9 cellular contexts compared by ENCODE assay signal in genomic region chr2:106192752-106193490, GRCh38. TPM values are rescaled to one million over a fixed set of nuclear protein-coding genes. Genes with fewer than 3 reads are reported as not detected.
DNase-seq lines count a peak whose midpoint lies in the region; ATAC-seq, FAIRE-seq and TF ChIP-seq lines count a peak whose summit lies in the region.
"Had no signal": no experiment of that assay in that cellular context is flagged by ENCODE, and none has a peak within 500 bp of the region (broad histone marks: within the 10 kb centered on the region; RNA-seq: fewer than 3 reads in every experiment).

No MANE protein-coding gene starts in this region.

- BruUV-seq in MCF 10A (replicated peaks; lab: Mats Ljungman, UMichigan) = TSS peak; percentile 89
- TSS peak; percentile 53 for BruUV-seq in HepG2 (replicated peaks; lab: Mats Ljungman, UMichigan)

- H3K9ac ChIP-seq in Loucy (ENCODE audit: low read depth, low read length, poor library complexity, severe bottlenecking) = peak overlapping the region; percentile 78
- H3K9ac ChIP-seq in HepG2 (ENCODE audit: insufficient read depth, low read depth, low read length) = peak overlapping the region; percentile 80

- no peak for TF ChIP-seq RAD21 in HepG2 (CRISPR knock-in tag; IDR thresholded peaks at IDR 0.05)

- no peaks in the 10 kb centered on the region for H3K9me2 ChIP-seq in Loucy (replicated peaks; ENCODE audit: low read depth, low read length)

- H3K4me2 ChIP-seq in Loucy (ENCODE audit: low read depth, low read length, poor library complexity, severe bottlenecking) = peak overlapping the region; percentile 93
- peak overlapping the region; percentile 99 for H3K4me2 ChIP-seq in HepG2 (ENCODE audit: low read depth, low read length)

- H3K4me1 ChIP-seq in HAP-1 (peaks cover 3% of the 10 kb centered on the region), Loucy (ENCODE audit: insufficient read depth, low read length, poor library complexity, severe bottlenecking) (peaks cover 57% of the 10 kb centered on the region), HepG2 (ENCODE audit: insufficient read depth, low read length) (peaks cover 52% of the 10 kb centered on the region)

- H2AFZ ChIP-seq in Loucy (ENCODE audit: low read length) (peak overlapping the region; percentile 66; the same call in 1 of the 2 replicates), HepG2 (ENCODE audit: low read length) (no peak overlapping the region)

- WGBS in HepG2 (ENCODE audit: low lambda C conversion rate) = 3% methylated on average over 14 of the region's 14 CpGs

- H3K9me3 ChIP-seq in HAP-1 (no peaks in the 10 kb centered on the region), Loucy (ENCODE audit: insufficient read depth, low read depth, low read length) (no peaks in the 10 kb centered on the region), HepG2 (ENCODE audit: low read length) (no peaks in the 10 kb centered on the region)

- peaks cover 10% of the 10 kb centered on the region for H3K36me3 Mint-ChIP-seq in T-helper 1 cell treated with Interleukin-12 subunit alpha and Interleukin-12 subunit beta and Interleukin-4 antibody, amounts not matched to agents 30 μg/mL and 1 μg/mL, for 36 hours (ENCODE audit: low read depth)
- H3K36me3 Mint-ChIP-seq in MCF 10A (ENCODE audit: insufficient read depth, unreplicated experiment) = no peaks in the 10 kb centered on the region

- H3K4me3 ChIP-seq in HAP-1 (peak overlapping the region; percentile 67), Loucy (ENCODE audit: low read length, poor library complexity, severe bottlenecking) (peak overlapping the region; percentile 87), HepG2 (replicated peaks in 1 of 3; ENCODE audit: insufficient read depth in 1 of 3, low read depth in 2 of 3, low read length in 3 of 3) (peak overlapping the region; percentile 88 to 95 (median 91))

- ATAC-seq in HepG2 = peak; percentile 44

- peak overlapping the region; percentile 63 for H3K4me3 Mint-ChIP-seq in T-helper 1 cell treated with Interleukin-12 subunit alpha and Interleukin-12 subunit beta and Interleukin-4 antibody, amounts not matched to agents 30 μg/mL and 1 μg/mL, for 36 hours
- peak overlapping the region; percentile 69 for H3K4me3 Mint-ChIP-seq in MCF 10A (ENCODE audit: unreplicated experiment)

- intact Hi-C loops in MCF 10A (cut with micrococcal nuclease) = loop anchor here (5.0 kb wide), 1 partner anchor 86 kb away; no protein-coding TSS in a partner anchor
- intact Hi-C loops in HepG2 (cut with micrococcal nuclease; ENCODE audit: unreplicated experiment) = loop anchor here (5.0 kb wide), 1 partner anchor 66 kb away; no protein-coding TSS in a partner anchor

- TF ChIP-seq POLR2A in HepG2 (IDR thresholded peaks at IDR 0.05; ENCODE audit: insufficient read depth in 1 of 2, low read depth in 2 of 2, low read length in 2 of 2) = no peak

- H3K79me2 ChIP-seq in Loucy (ENCODE audit: insufficient read depth, low read length) (peaks cover 57% of the 10 kb centered on the region), HepG2 (ENCODE audit: insufficient read depth, low read length) (peaks cover 53% of the 10 kb centered on the region)

- TF ChIP-seq EP300 in HepG2 (IDR thresholded peaks at IDR 0.05; ENCODE audit: low read depth in 2 of 2, low read length in 2 of 2) = no peak
- no peak for TF ChIP-seq EP300 in HepG2 (CRISPR knock-in tag; IDR thresholded peaks at IDR 0.05; ENCODE audit: borderline replicate concordance)

- H3K9me3 Mint-ChIP-seq in T-helper 1 cell treated with Interleukin-12 subunit alpha and Interleukin-12 subunit beta and Interleukin-4 antibody, amounts not matched to agents 30 μg/mL and 1 μg/mL, for 36 hours = no peaks in the 10 kb centered on the region
- H3K9me3 Mint-ChIP-seq in MCF 10A (ENCODE audit: unreplicated experiment) = no peaks in the 10 kb centered on the region

- peaks cover 8% of the 10 kb centered on the region for H3K27me3 Mint-ChIP-seq in T-helper 1 cell treated with Interleukin-12 subunit alpha and Interleukin-12 subunit beta and Interleukin-4 antibody, amounts not matched to agents 30 μg/mL and 1 μg/mL, for 36 hours (ENCODE audit: low read depth)
- H3K27me3 Mint-ChIP-seq in MCF 10A (ENCODE audit: insufficient read depth, unreplicated experiment) = no peaks in the 10 kb centered on the region

- H3K27me3 ChIP-seq in HAP-1 (ENCODE audit: low read depth) (no peaks in the 10 kb centered on the region), Loucy (ENCODE audit: insufficient read depth, low read length, poor library complexity, severe bottlenecking) (no peaks in the 10 kb centered on the region), HepG2 (ENCODE audit: control insufficient read depth in 1 of 2, insufficient read depth in 2 of 2, low read length in 2 of 2) (no peaks in the 10 kb centered on the region; a peak in 1 of 5 replicates)

- in situ Hi-C loops in HAP-1 (cut with MboI; ENCODE audit: low sequenced_read_pairs) = no loop called here
- in situ Hi-C loops in HepG2 (cut with HindIII; ENCODE audit: extremely low pct_ligation_motif_present, low pct_unique_long_range_greater_than_20kb) = loop anchor here (25.0 kb wide), 1 partner anchor 856 kb away; the partner anchor contains the start of genes C2orf49 and TGFBRAP1

- POLR2A ChIA-PET in MCF 10A (lab: Yijun Ruan, JAX) (interaction anchor here (0.6 to 1.9 kb wide), 10 partner anchors 11 to 877 kb away, joined by 3 to 9 read pairs (median 6); no protein-coding TSS in a partner anchor), HepG2 (lab: Yijun Ruan, JAX) (interaction anchor here (1.0 to 1.8 kb wide), 2 partner anchors 11 to 66 kb away, joined by 4 to 17 read pairs; no protein-coding TSS in a partner anchor)

- DNase-seq in NCI-H1436 (lab: John Stamatoyannopoulos, UW) (peak; percentile 2), NCI-H1436 treated with DMSO at 0.1 percent for 48 hours (lab: John Stamatoyannopoulos, UW) (no peak), HAP-1 (ENCODE audit: low spot score in 2 of 2) (peak; percentile 28 to 49), MCF 10A (ENCODE audit: unreplicated experiment) (peak; percentile 88), HepG2 (ENCODE audit: low spot score) (peak; percentile 43)
- DNase-seq in stimulated activated CD4-positive, alpha-beta T cell treated with anti-CD3 and anti-CD28 coated beads, TNF-alpha, amount 100 ng/mL, for 48 hours (ENCODE audit: low read depth in 3 of 3) = peak; percentile 16 to 50 (median 46)

- H4K20me1 ChIP-seq in Loucy (ENCODE audit: insufficient read depth, low read length, poor library complexity, severe bottlenecking) = peaks cover 41% of the 10 kb centered on the region
- H4K20me1 ChIP-seq in HepG2 (ENCODE audit: insufficient read depth, low read length) = peaks cover 4% of the 10 kb centered on the region; the same call in 1 of the 2 replicates

- H3K4me1 Mint-ChIP-seq in T-helper 1 cell treated with Interleukin-12 subunit alpha and Interleukin-12 subunit beta and Interleukin-4 antibody, amounts not matched to agents 30 μg/mL and 1 μg/mL, for 36 hours (ENCODE audit: low read depth) = peaks cover 40% of the 10 kb centered on the region
- H3K4me1 Mint-ChIP-seq in MCF 10A (ENCODE audit: insufficient read depth, unreplicated experiment) = peaks cover 39% of the 10 kb centered on the region

- peak overlapping the region; percentile 60 for H3K27ac ChIP-seq in HepG2 (ENCODE audit: extremely low read length, insufficient read depth, low read length)

- peak overlapping the region; percentile 39 for H3K27ac Mint-ChIP-seq in T-helper 1 cell treated with Interleukin-12 subunit alpha and Interleukin-12 subunit beta and Interleukin-4 antibody, amounts not matched to agents 30 μg/mL and 1 μg/mL, for 36 hours
- peak overlapping the region; percentile 80 for H3K27ac Mint-ChIP-seq in MCF 10A (ENCODE audit: low read depth, unreplicated experiment)

- H3K36me3 ChIP-seq in HAP-1 (replicated peaks) (no peaks in the 10 kb centered on the region), Loucy (ENCODE audit: insufficient read depth, low read length) (no peaks in the 10 kb centered on the region), HepG2 (replicated peaks in 1 of 2; ENCODE audit: control insufficient read depth in 1 of 2, insufficient read depth in 2 of 2, low read length in 2 of 2) (peaks cover 0 to 11% of the 10 kb centered on the region in 2 experiments; a peak in 2 of 5 replicates)

- no peak for TF ChIP-seq CTCF in Loucy (conservative IDR thresholded peaks at IDR 0.05; ENCODE audit: low read length)
- no peak for TF ChIP-seq CTCF in MCF 10A (IDR thresholded peaks at IDR 0.05; ENCODE audit: unreplicated experiment)
- no peak for TF ChIP-seq CTCF in HepG2 (CRISPR knock-in tag; IDR thresholded peaks at IDR 0.05)

- no peaks in the 10 kb centered on the region for H3F3A ChIP-seq in Loucy (ENCODE audit: low read depth)

- FAIRE-seq in HepG2 (lab: Jason Lieb, UNC) = peak; percentile 78
- FAIRE-seq: A204.1 had no signal

- CTCF ChIA-PET in MCF 10A (lab: Yijun Ruan, JAX) (interaction anchor here (0.7 to 1.2 kb wide), 5 partner anchors 11 to 88 kb away, joined by 3 to 4 read pairs (median 3); no protein-coding TSS in a partner anchor), HepG2 (lab: Yijun Ruan, JAX; ENCODE audit: low intra/inter-chr PET ratio, low total read pairs) (no interaction called here)

RNA-seq across cellular contexts. Expression of gene UXS1, which starts 1.2 kb away (rescaled TPM):
- total RNA-seq in MCF 10A (2022) (31.2 and 37.6 TPM in 2 replicates), HepG2 (2016; rRNA removed; fragmentation: Illumina TruSeq; extraction: Trizol) (35.4 and 53.3 TPM in 2 replicates)
- 213 and 242 TPM in 2 replicates for total RNA-seq in HepG2 (2016; cell fraction: cytosol; rRNA removed; fragmentation: Illumina TruSeq; extraction: Trizol; ENCODE audit: low read depth)
- 35.4 and 55.0 TPM in 2 replicates for total RNA-seq in HepG2 (2016; cell fraction: insoluble cytoplasmic fraction; rRNA removed; fragmentation: Illumina TruSeq; extraction: Trizol)
- 82.8 and 94.5 TPM in 2 replicates for total RNA-seq in HepG2 (2016; cell fraction: membrane; rRNA removed; fragmentation: Illumina TruSeq; extraction: Trizol)
- total RNA-seq in HepG2 (2016; cell fraction: nucleus; rRNA removed; fragmentation: Illumina TruSeq; extraction: Trizol) = 81.3 and 87.6 TPM in 2 replicates
- polyA plus RNA-seq in HepG2 (2011; rRNA removed) = 110 and 117 TPM in 2 replicates
- polyA plus RNA-seq in HepG2 (2011; cell fraction: cytosol; rRNA removed) = 84.0 and 87.5 TPM in 2 replicates
- polyA plus RNA-seq in HepG2 (2011; cell fraction: nucleus; rRNA removed) = 63.2 and 66.8 TPM in 2 replicates
- polyA plus RNA-seq in HepG2 (2012) = 66.7 and 76.7 TPM in 2 replicates
- polyA plus RNA-seq in HepG2 (2016; cell fraction: cytosol; fragmentation: Illumina TruSeq; extraction: Trizol; ENCODE audit: low read depth) = 24.5 and 28.9 TPM in 2 replicates
- 51.5 and 54.9 TPM in 2 replicates for polyA plus RNA-seq in HepG2 (2016; cell fraction: insoluble cytoplasmic fraction; fragmentation: Illumina TruSeq; extraction: Trizol; ENCODE audit: low read depth)
- 39.9 TPM in 2 replicates for polyA plus RNA-seq in HepG2 (2016; cell fraction: membrane; fragmentation: Illumina TruSeq; extraction: Trizol; ENCODE audit: low read depth)
- 128 and 133 TPM in 2 replicates for polyA plus RNA-seq in HepG2 (2016; cell fraction: nucleus; fragmentation: Illumina TruSeq; extraction: Trizol; ENCODE audit: insufficient read depth, low read depth)
- 33.9 and 171 TPM in 2 replicates for polyA minus RNA-seq in HepG2 (2011; rRNA and poly(A)+ RNA removed; ENCODE audit: low replicate concordance)
- 65.9 and 83.0 TPM in 2 replicates for polyA minus RNA-seq in HepG2 (2011; cell fraction: cytosol; rRNA and poly(A)+ RNA removed)
- 109 TPM in 2 replicates for polyA minus RNA-seq in HepG2 (2011; cell fraction: nucleus; rRNA and poly(A)+ RNA removed)
